Comparison of ENCODE assay signal across 34 cellular contexts in the genomic region with DNA sequence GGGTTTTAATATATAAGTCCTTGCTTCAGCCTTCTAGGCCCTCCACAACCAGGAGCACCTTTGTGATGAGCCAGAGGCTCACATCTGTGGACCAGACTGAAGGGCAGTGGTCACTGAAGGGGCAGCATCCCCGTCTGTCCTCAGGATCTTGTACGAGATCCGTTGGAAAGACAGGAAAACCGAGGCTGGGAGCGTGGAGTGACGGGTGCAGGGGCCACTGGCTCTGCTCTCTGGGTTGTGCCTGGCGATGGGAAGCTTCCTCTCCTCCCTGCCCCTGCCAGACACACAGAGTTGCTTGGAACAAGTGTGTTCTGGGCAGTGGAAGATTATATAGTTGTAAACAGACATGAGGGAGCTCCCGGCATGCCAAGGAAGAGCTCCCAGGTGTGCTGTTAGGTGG.
"Had no signal": no experiment of that assay in that cellular context is flagged by ENCODE, and none has a peak within 500 bp of the region (broad histone marks: within the 10 kb centered on the region; RNA-seq: fewer than 3 reads in every experiment).

No MANE protein-coding gene starts in this region.

- H3K27ac ChIP-seq: KMS-11 had no signal

- H3K27me3 ChIP-seq: MG63 had no signal

- H3K4me3 ChIP-seq: MG63 had no signal

- H3K9me3 ChIP-seq: MG63 had no signal

- H3K9ac ChIP-seq: KMS-11 had no signal

- H3K4me2 ChIP-seq: KMS-11 had no signal

- DNase-seq: Karpas-422, Kasumi-1, KG1, MG63, MM.1S, MV-4-11, NCI-H1048, NCI-H1092, NCI-H1092 treated with DMSO at 0.1 percent for 48 hours, NCI-H1105, NCI-H1105 treated with DMSO at 0.1 percent for 48 hours, NCI-H1417, NCI-H1417 treated with DMSO at 0.1 percent for 48 hours, NCI-H1436, NCI-H1436 treated with DMSO at 0.1 percent for 48 hours, NCI-H146, NCI-H1694, NCI-H1694 treated with DMSO at 0.1 percent for 48 hours, NCI-H187, NCI-H187 treated with DMSO at 0.1 percent for 48 hours, NCI-H1930, NCI-H2029, NCI-H2029 treated with DMSO at 0.1 percent for 48 hours, NCI-H2081, NCI-H2081 treated with DMSO at 0.1 percent for 48 hours, NCI-H2107, NCI-H2171, NCI-H2171 treated with DMSO at 0.1 percent for 48 hours, NCI-H2227 treated with DMSO at 0.1 percent for 48 hours, NCI-H226, NCI-H345, NCI-H446, NCI-H446 treated with DMSO at 0.1 percent for 48 hours had no signal
